Comparison of ENCODE assay signal across 19 cellular contexts in genomic region chr2:126635281-126635680, GRCh38. TPM values are rescaled to one million over a fixed set of nuclear protein-coding genes. Genes with fewer than 3 reads are reported as not detected.
A peak's percentile ranks its signal among the peaks of the same experiment; 100 is the strongest.
DNase-seq lines count a peak whose midpoint lies in the region; ATAC-seq, FAIRE-seq and TF ChIP-seq lines count a peak whose summit lies in the region.
"Had no signal": no experiment of that assay in that cellular context is flagged by ENCODE, and none has a peak within 500 bp of the region (broad histone marks: within the 10 kb centered on the region; RNA-seq: fewer than 3 reads in every experiment).

No MANE protein-coding gene starts in this region.

- H3K4ac ChIP-seq in H9 (ENCODE audit: low read depth, low read length) = no peak overlapping the region

- no peak overlapping the region for H4K5ac ChIP-seq in H9 (ENCODE audit: insufficient read length, low read depth, low read length)

- no peak overlapping the region for H3T11ph ChIP-seq in H9 (ENCODE audit: low read length)

- H2AK5ac ChIP-seq in H9 (ENCODE audit: insufficient read length, low read length) = no peak overlapping the region

- TF ChIP-seq CTCF in A673 (conservative IDR thresholded peaks at IDR 0.05; ENCODE audit: low read depth, low read length) = no peak
- no peak for TF ChIP-seq CTCF in H9 (conservative IDR thresholded peaks at IDR 0.05)
- TF ChIP-seq CTCF in HepG2 (CRISPR knock-in tag; IDR thresholded peaks at IDR 0.05) = no peak
- TF ChIP-seq CTCF in D721Med (IDR thresholded peaks at IDR 0.05; ENCODE audit: insufficient read depth, missing control alignments) = no peak

- no peaks in the 10 kb centered on the region; the same call in 1 of the 2 replicates for H3K27me3 Mint-ChIP-seq in H9 (ENCODE audit: low read depth)

- H3K9me3 ChIP-seq in A673 (ENCODE audit: low read depth, low read length, poor library complexity, severe bottlenecking) (no peaks in the 10 kb centered on the region), H9 (ENCODE audit: control insufficient read depth, low read depth, low read length) (no peaks in the 10 kb centered on the region), HepG2 (ENCODE audit: low read length) (no peaks in the 10 kb centered on the region)
- H3K9me3 ChIP-seq: sigmoid colon had no signal

- no peaks in the 10 kb centered on the region for H3K23me2 ChIP-seq in H9 (ENCODE audit: insufficient read length, low read depth, low read length, poor library complexity, severe bottlenecking)

- no peak; the same call in 2 of the 3 replicates for ATAC-seq in HepG2
- no peak for ATAC-seq in HG02970 (IDR thresholded peaks at IDR 0.05; ENCODE audit: low FRiP score, unreplicated experiment)
- ATAC-seq: activated T-cell treated with anti-CD3 and anti-CD28 coated beads, Interleukin-2, amount 50 U/mL, for 4 hours had no signal

- in situ Hi-C loops in HepG2 (cut with HindIII; ENCODE audit: extremely low pct_ligation_motif_present, low pct_unique_long_range_greater_than_20kb) = loop anchor here (25.0 kb wide), 1 partner anchor 398 kb away; no protein-coding TSS in a partner anchor

- H2BK12ac ChIP-seq in H9 (ENCODE audit: insufficient read length, low read depth, low read length) = no peak overlapping the region

- H2BK120ac ChIP-seq in H9 (ENCODE audit: low read depth, low read length, poor library complexity, severe bottlenecking) = no peak overlapping the region

- H3K79me1 ChIP-seq in H9 (ENCODE audit: insufficient read depth, low read depth, low read length, poor library complexity, severe bottlenecking) = no peaks in the 10 kb centered on the region

- TF ChIP-seq EP300 in HepG2 (IDR thresholded peaks at IDR 0.05; ENCODE audit: low read depth in 2 of 2, low read length in 2 of 2) = no peak
- no peak for TF ChIP-seq EP300 in HepG2 (CRISPR knock-in tag; IDR thresholded peaks at IDR 0.05; ENCODE audit: borderline replicate concordance)

- no peak overlapping the region for H3K27ac ChIP-seq in A673 (ENCODE audit: low read depth, low read length, poor library complexity, severe bottlenecking)
- H3K27ac ChIP-seq in H9 (ENCODE audit: insufficient read length, low read depth, low read length) = no peak overlapping the region
- H3K27ac ChIP-seq in HepG2 (ENCODE audit: extremely low read length, insufficient read depth, low read length) = no peak overlapping the region
- H3K27ac ChIP-seq: sigmoid colon had no signal

- peaks cover 8% of the 10 kb centered on the region for H3K27me3 ChIP-seq in A673 (replicated peaks; ENCODE audit: insufficient read depth, low read depth, low read length, poor library complexity)
- no peaks in the 10 kb centered on the region for H3K27me3 ChIP-seq in H9 (ENCODE audit: insufficient read depth, low read length)
- peaks cover 2 to 18% of the 10 kb centered on the region in 2 experiments; a peak in 2 of 5 replicates for H3K27me3 ChIP-seq in HepG2 (ENCODE audit: control insufficient read depth in 1 of 2, insufficient read depth in 2 of 2, low read length in 2 of 2)
- H3K27me3 ChIP-seq: sigmoid colon had no signal

- 0 out of 4 replicates have a peak, but pooled peaks cover 0 to 5% of the 10 kb centered on the region in 2 experiments for H3K4me1 Mint-ChIP-seq in H9

- POLR2A ChIA-PET in A673 (lab: Charles Lee; ENCODE audit: low non-redundant PET) (no interaction called here), HepG2 (lab: Yijun Ruan, JAX) (no interaction called here)

- H2AFZ ChIP-seq in H9 (ENCODE audit: low read length) = no peak overlapping the region
- no peak overlapping the region for H2AFZ ChIP-seq in HepG2 (ENCODE audit: low read length)

- no peak overlapping the region for H2BK20ac ChIP-seq in H9 (ENCODE audit: low read depth, low read length, poor library complexity, severe bottlenecking)

- no peak overlapping the region for H3K27ac Mint-ChIP-seq in H9
- H3K27ac Mint-ChIP-seq: activated naive CD8-positive, alpha-beta T cell treated with anti-CD3 and anti-CD28 coated beads, Interleukin-2, amount 10 ng/mL, durations not matched to agents 7 days and 5 days had no signal

- no peaks in the 10 kb centered on the region for H4K20me1 ChIP-seq in H9 (ENCODE audit: control insufficient read depth, insufficient read depth, insufficient read length)
- no peaks in the 10 kb centered on the region for H4K20me1 ChIP-seq in HepG2 (ENCODE audit: insufficient read depth, low read length)

- H3K4me2 ChIP-seq in H9 (ENCODE audit: insufficient read depth, insufficient read length, low read length) = no peak overlapping the region
- H3K4me2 ChIP-seq in HepG2 (ENCODE audit: low read depth, low read length) = no peak overlapping the region

- H3K36me3 Mint-ChIP-seq in H9 (ENCODE audit: insufficient read depth in 1 of 3, low read depth in 3 of 3) = no peaks in the 10 kb centered on the region; a peak in 1 of 7 replicates
- H3K36me3 Mint-ChIP-seq: activated naive CD8-positive, alpha-beta T cell treated with anti-CD3 and anti-CD28 coated beads, Interleukin-2, amount 10 ng/mL, durations not matched to agents 7 days and 5 days had no signal

- peak overlapping the region; percentile 80; the same call in 1 of the 2 replicates for H2BK15ac ChIP-seq in H9 (ENCODE audit: low read depth, low read length)

- H3K4me3 ChIP-seq in A673 (ENCODE audit: low read depth, low read length, poor library complexity, severe bottlenecking) = no peak overlapping the region
- H3K4me3 ChIP-seq in HepG2 (replicated peaks in 1 of 3; ENCODE audit: insufficient read depth in 1 of 3, low read depth in 2 of 3, low read length in 3 of 3) = no peak overlapping the region
- H3K4me3 ChIP-seq: sigmoid colon had no signal

- BruUV-seq in A673 (replicated peaks; lab: Mats Ljungman, UMichigan) = no TSS peak
- BruUV-seq in HepG2 (replicated peaks; lab: Mats Ljungman, UMichigan) = no TSS peak

- H3K4me1 ChIP-seq in A673 (ENCODE audit: insufficient read depth, low read length, poor library complexity, severe bottlenecking) (no peaks in the 10 kb centered on the region), H9 (ENCODE audit: insufficient read depth, low read length) (no peaks in the 10 kb centered on the region), HepG2 (ENCODE audit: insufficient read depth, low read length) (no peaks in the 10 kb centered on the region)
- H3K4me1 ChIP-seq: sigmoid colon had no signal

- H3K9ac ChIP-seq in H9 (ENCODE audit: extremely low read depth, insufficient read length, low read length) (no peak overlapping the region), HepG2 (ENCODE audit: insufficient read depth, low read depth, low read length) (no peak overlapping the region)

- no peak overlapping the region for H3K14ac ChIP-seq in H9 (ENCODE audit: insufficient read depth, low read length)

- H3K4me3 Mint-ChIP-seq in H9 = no peak overlapping the region
- H3K4me3 Mint-ChIP-seq: activated naive CD8-positive, alpha-beta T cell treated with anti-CD3 and anti-CD28 coated beads, Interleukin-2, amount 10 ng/mL, durations not matched to agents 7 days and 5 days; activated T-cell treated with anti-CD3 and anti-CD28 coated beads, Interleukin-2, amount 50 U/mL, for 4 hours had no signal

- no peak overlapping the region for H3K56ac ChIP-seq in H9 (ENCODE audit: insufficient read length, low read depth, low read length)

- DNase-seq in A673 (ENCODE audit: low spot score) (peak; percentile 25), H9 (no peak), erythroblast (lab: John Stamatoyannopoulos, UW) (no peak), HepG2 (ENCODE audit: low spot score) (no peak), C1 segment of cervical spinal cord (lab: John Stamatoyannopoulos, UW) (no peak), NCI-H2196 (lab: John Stamatoyannopoulos, UW; ENCODE audit: unreplicated experiment) (no peak), D721Med (ENCODE audit: insufficient read length, low spot score) (no peak)
- DNase-seq: activated CD4-positive, alpha-beta T cell treated with anti-CD3 and anti-CD28 coated beads, Interleukin-2, amount 50 U/mL, for 1 hour; activated naive CD8-positive, alpha-beta T cell treated with anti-CD3 and anti-CD28 coated beads, Interleukin-2, amount 10 ng/mL, durations not matched to agents 7 days and 5 days; activated T-cell treated with anti-CD3 and anti-CD28 coated beads, Interleukin-2, amount 50 U/mL, for 4 hours; Calu3; GDM1; NCI-H2029; NCI-H526; sigmoid colon; stimulated activated CD4-positive, alpha-beta T cell treated with anti-CD3 and anti-CD28 coated beads, Interleukin-4, amount 100 ng/mL, for 24 hours; stimulated activated CD8-positive, alpha-beta memory T cell treated with anti-CD3 and anti-CD28 coated beads, Interleukin-4, amount 100 ng/mL, for 48 hours had no signal

- no peak overlapping the region for H3K23ac ChIP-seq in H9 (ENCODE audit: insufficient read length, low read depth, low read length)

- peak overlapping the region; percentile 27 for H3K18ac ChIP-seq in H9 (ENCODE audit: insufficient read length, low read depth, low read length)

- no peak for TF ChIP-seq RAD21 in HepG2 (CRISPR knock-in tag; IDR thresholded peaks at IDR 0.05)

- H4K8ac ChIP-seq in H9 (replicated peaks; ENCODE audit: insufficient read length, low read depth, low read length) = no peak overlapping the region

- TF ChIP-seq POLR2A in erythroblast (IDR thresholded peaks at IDR 0.05; ENCODE audit: low read length) (peak; percentile 13), HepG2 (IDR thresholded peaks at IDR 0.05; ENCODE audit: insufficient read depth in 1 of 2, low read depth in 2 of 2, low read length in 2 of 2) (no peak)

- H2BK5ac ChIP-seq in H9 (ENCODE audit: insufficient read length, low read length) = no peak overlapping the region

- H3K36me3 ChIP-seq in A673 (ENCODE audit: insufficient read depth, low read length, poor library complexity, severe bottlenecking) = no peaks in the 10 kb centered on the region
- H3K36me3 ChIP-seq in HepG2 (replicated peaks in 1 of 2; ENCODE audit: control insufficient read depth in 1 of 2, insufficient read depth in 2 of 2, low read length in 2 of 2) = no peaks in the 10 kb centered on the region
- H3K36me3 ChIP-seq: sigmoid colon had no signal

- FAIRE-seq in HepG2 (lab: Jason Lieb, UNC) (no peak), D721Med (lab: Jason Lieb, UNC) (no peak)
- FAIRE-seq: islet of Langerhans had no signal

- H3K79me2 ChIP-seq in H9 (ENCODE audit: insufficient read depth, low read length) (no peaks in the 10 kb centered on the region), HepG2 (ENCODE audit: insufficient read depth, low read length) (no peaks in the 10 kb centered on the region)

- H4K91ac ChIP-seq in H9 (ENCODE audit: insufficient read length, low read depth, low read length) = no peak overlapping the region

- CTCF ChIA-PET in A673 (lab: Charles Lee) = no interaction called here
- CTCF ChIA-PET in HepG2 (lab: Yijun Ruan, JAX; ENCODE audit: low intra/inter-chr PET ratio, low total read pairs) = no interaction called here

- intact Hi-C loops in A673 (cut with micrococcal nuclease; ENCODE audit: unreplicated experiment) (no loop called here), HepG2 (cut with micrococcal nuclease; ENCODE audit: unreplicated experiment) (no loop called here)

- no peaks in the 10 kb centered on the region; a peak in 2 of 5 replicates for H3K9me3 Mint-ChIP-seq in H9
- H3K9me3 Mint-ChIP-seq: activated naive CD8-positive, alpha-beta T cell treated with anti-CD3 and anti-CD28 coated beads, Interleukin-2, amount 10 ng/mL, durations not matched to agents 7 days and 5 days; activated T-cell treated with anti-CD3 and anti-CD28 coated beads, Interleukin-2, amount 50 U/mL, for 4 hours had no signal

- no CpG with 5 or more reads among the region's 1 CpG for WGBS in H9 (ENCODE audit: extremely low coverage, insufficient read length, low lambda C conversion rate)
- WGBS in HepG2 (ENCODE audit: low lambda C conversion rate) = 4% methylated on average over 1 of the region's 1 CpG

RNA-seq across cellular contexts. Expression of gene GYPC, which starts 20.7 kb away (rescaled TPM):
- 0.75 TPM in 1 of 2 replicates, not detected in the other for total RNA-seq in A673 (2021)
- 13.6 and 14.0 TPM in 2 replicates for total RNA-seq in H9 (2021)
- not detected in 2 replicates for total RNA-seq in HepG2 (2016; rRNA removed; fragmentation: Illumina TruSeq; extraction: Trizol)
- total RNA-seq in HepG2 (2016; cell fraction: cytosol; rRNA removed; fragmentation: Illumina TruSeq; extraction: Trizol; ENCODE audit: low read depth) = not detected in 2 replicates
- not detected in 2 replicates for total RNA-seq in HepG2 (2016; cell fraction: insoluble cytoplasmic fraction; rRNA removed; fragmentation: Illumina TruSeq; extraction: Trizol)
- total RNA-seq in HepG2 (2016; cell fraction: membrane; rRNA removed; fragmentation: Illumina TruSeq; extraction: Trizol) = not detected in 2 replicates
- total RNA-seq in HepG2 (2016; cell fraction: nucleus; rRNA removed; fragmentation: Illumina TruSeq; extraction: Trizol) = not detected in 2 replicates
- 0.09 TPM in 1 of 2 replicates, not detected in the other for polyA plus RNA-seq in HepG2 (2011; rRNA removed)
- not detected in 2 replicates for polyA plus RNA-seq in HepG2 (2011; cell fraction: cytosol; rRNA removed)
- not detected in 2 replicates for polyA plus RNA-seq in HepG2 (2011; cell fraction: nucleus; rRNA removed)
- not detected in 2 replicates for polyA plus RNA-seq in HepG2 (2012)
- not detected in 2 replicates for polyA plus RNA-seq in HepG2 (2016; cell fraction: cytosol; fragmentation: Illumina TruSeq; extraction: Trizol; ENCODE audit: low read depth)
- polyA plus RNA-seq in HepG2 (2016; cell fraction: insoluble cytoplasmic fraction; fragmentation: Illumina TruSeq; extraction: Trizol; ENCODE audit: low read depth) = not detected in 2 replicates
- not detected in 2 replicates for polyA plus RNA-seq in HepG2 (2016; cell fraction: membrane; fragmentation: Illumina TruSeq; extraction: Trizol; ENCODE audit: low read depth)
- not detected in 2 replicates for polyA plus RNA-seq in HepG2 (2016; cell fraction: nucleus; fragmentation: Illumina TruSeq; extraction: Trizol; ENCODE audit: insufficient read depth, low read depth)
- polyA minus RNA-seq in HepG2 (2011; rRNA and poly(A)+ RNA removed; ENCODE audit: low replicate concordance) = 1.8 and 3.2 TPM in 2 replicates
- polyA minus RNA-seq in HepG2 (2011; cell fraction: cytosol; rRNA and poly(A)+ RNA removed) = not detected in 2 replicates
- not detected in 2 replicates for polyA minus RNA-seq in HepG2 (2011; cell fraction: nucleus; rRNA and poly(A)+ RNA removed)
- total RNA-seq: Calu3 had no signal
